Comparison of ENCODE assay signal across 21 cellular contexts in the genomic region with DNA sequence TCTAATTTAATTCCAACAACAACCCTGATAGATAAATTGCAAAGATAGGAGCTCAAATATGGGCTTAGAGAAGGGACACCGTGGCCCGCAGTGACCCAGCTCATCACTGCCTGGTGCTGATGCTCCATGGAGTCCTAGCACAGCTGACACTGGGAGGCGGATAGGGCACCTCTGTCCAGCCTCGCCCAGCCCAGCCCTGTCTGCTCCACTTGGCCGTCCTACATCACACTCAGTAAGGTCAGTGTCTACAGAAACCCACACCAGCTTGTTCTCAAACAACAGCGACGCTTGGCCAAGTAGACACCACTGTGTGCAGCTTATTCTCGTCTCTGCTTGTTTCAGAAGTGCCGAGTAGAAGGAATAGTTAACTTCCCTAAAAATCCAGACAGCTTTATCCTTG. TPM values are rescaled to one million over a fixed set of nuclear protein-coding genes. Genes with fewer than 3 reads are reported as not detected.
"Had no signal": no experiment of that assay in that cellular context is flagged by ENCODE, and none has a peak within 500 bp of the region (broad histone marks: within the 10 kb centered on the region; RNA-seq: fewer than 3 reads in every experiment).

No MANE protein-coding gene starts in this region.

- H3K9me3 ChIP-seq: gastrocnemius medialis, lower lobe of right lung, neutrophil, pancreas, right lobe of liver, thoracic aorta, uterus had no signal

- H3K4me1 ChIP-seq: gastrocnemius medialis, lower lobe of right lung, pancreas, right lobe of liver, tibial nerve, upper lobe of left lung, uterus had no signal

- H3K36me3 ChIP-seq: gastrocnemius medialis, lower lobe of right lung, neutrophil, pancreas, right lobe of liver, thoracic aorta, tibial nerve, upper lobe of left lung, uterus had no signal

- DNase-seq: cortex of kidney; effector memory CD8-positive, alpha-beta T cell; foreskin fibroblast; gastrocnemius medialis; head of caudate nucleus; left ventricle myocardium superior; lower lobe of right lung; naive B cell; pancreas; right lobe of liver; small intestine; stimulated activated CD4-positive, alpha-beta T cell treated with anti-CD3 and anti-CD28 coated beads, Interleukin-15, amount 100 ng/mL, for 24 hours; stimulated activated CD4-positive, alpha-beta T cell treated with anti-CD3 and anti-CD28 coated beads, Interleukin-2, amount 100 ng/mL, for 48 hours; stimulated activated naive B cell treated with anti-CD40 and anti-IgM and Interleukin-4, amounts not matched to agents 10 μg/mL and 1 μg/mL and 100 μg/mL, for 72 hours; upper lobe of left lung; uterus had no signal

- H3K27me3 ChIP-seq: gastrocnemius medialis, neutrophil, pancreas, right lobe of liver, tibial nerve, upper lobe of left lung, uterus had no signal

- H3K4me3 ChIP-seq: gastrocnemius medialis, lower lobe of right lung, pancreas, right lobe of liver, thoracic aorta, tibial nerve, upper lobe of left lung, uterus had no signal

- H3K27ac ChIP-seq: gastrocnemius medialis, lower lobe of right lung, neutrophil, pancreas, right lobe of liver, thoracic aorta, tibial nerve, upper lobe of left lung, uterus had no signal

- ATAC-seq: effector memory CD8-positive, alpha-beta T cell; gastrocnemius medialis; left ventricle myocardium superior; lower lobe of right lung; natural killer cell treated with Interleukin-12 subunit alpha and Interleukin-12 subunit beta and Interleukin-15 and Interleukin-18, amount 100 ng/mL, for 72 hours; right lobe of liver; stimulated activated naive B cell treated with anti-CD40 and anti-IgM and Interleukin-4, amounts not matched to agents 10 μg/mL and 1 μg/mL and 100 μg/mL, for 72 hours had no signal

RNA-seq across cellular contexts. Expression of a gene that starts 33.9 kb away (rescaled TPM):
- total RNA-seq: glomerular endothelial cell; natural killer cell treated with Interleukin-12 subunit alpha and Interleukin-12 subunit beta and Interleukin-15 and Interleukin-18, amount 100 ng/mL, for 72 hours had no signal
